Comparison of ENCODE assay signal across 21 cellular contexts in genomic region chr3:194817592-194818325, GRCh38.
DNase-seq lines count a peak whose midpoint lies in the region; ATAC-seq, FAIRE-seq and TF ChIP-seq lines count a peak whose summit lies in the region.
"Had no signal": no experiment of that assay in that cellular context is flagged by ENCODE, and none has a peak within 500 bp of the region (broad histone marks: within the 10 kb centered on the region; RNA-seq: fewer than 3 reads in every experiment).

No MANE protein-coding gene starts in this region.

- no peak for TF ChIP-seq EP300 in K562 (IDR thresholded peaks at IDR 0.05; ENCODE audit: low read length)

- intact Hi-C loops in K562 (cut with micrococcal nuclease), result no loop called here

- peak; percentile 44; the same call in 2 of the 3 replicates for ATAC-seq in K562
- ATAC-seq in stimulated activated effector memory CD8-positive, alpha-beta T cell treated with anti-CD3 and anti-CD28 coated beads, Interleukin-12 subunit alpha, Interleukin-12 subunit beta, amount 100 ng/mL, for 72 hours, result peak; percentile 31
- ATAC-seq: Right ventricle myocardium inferior had no signal

- no peak overlapping the region for H3K4me3 ChIP-seq in K562
- H3K4me3 ChIP-seq: SJSA1 had no signal

- DNase-seq in DMS 273 (lab: John Stamatoyannopoulos, UW; ENCODE audit: unreplicated experiment) (peak; percentile 31), DMS 273 treated with DMSO at 0.1 percent for 48 hours (lab: John Stamatoyannopoulos, UW) (no peak), NCI-H2171 (lab: John Stamatoyannopoulos, UW) (peak; percentile 21), K562 (ENCODE audit: extremely low read depth in 1 of 4, low spot score in 3 of 4) (no peak), urothelium cell line (ENCODE audit: low spot score) (no peak), T-helper 9 cell (no peak), GF-D8 (lab: John Stamatoyannopoulos, UW) (no peak)
- DNase-seq in stimulated activated effector memory CD8-positive, alpha-beta T cell treated with anti-CD3 and anti-CD28 coated beads, Interleukin-12 subunit alpha, Interleukin-12 subunit beta, amount 100 ng/mL, for 72 hours (ENCODE audit: low spot score in 2 of 2), result no peak
- DNase-seq: DMS79, HCEC 1CT, Kasumi-1, NCI-H1417 treated with DMSO at 0.1 percent for 48 hours, NCI-H187 treated with DMSO at 0.1 percent for 48 hours, NCI-H2107, NCI-H345, OCI-M1 had no signal

- CTCF ChIA-PET in K562 (lab: Yijun Ruan, JAX; ENCODE audit: low intra/inter-chr PET ratio), result no interaction called here

- 0% methylated on average over 10 of the region's 10 CpGs for WGBS in K562 (ENCODE audit: insufficient coverage, low coverage, missing lambda C conversion rate)

- H3K36me3 Mint-ChIP-seq in stimulated activated effector memory CD8-positive, alpha-beta T cell treated with anti-CD3 and anti-CD28 coated beads, Interleukin-12 subunit alpha, Interleukin-12 subunit beta, amount 100 ng/mL, for 72 hours, result no peaks in the 10 kb centered on the region
- H3K36me3 Mint-ChIP-seq: CD14-positive monocyte had no signal

- H3K9ac ChIP-seq in K562 (ENCODE audit: insufficient read depth in 1 of 2, low read depth in 2 of 2, low read length in 2 of 2), result no peak overlapping the region

- FAIRE-seq in K562 (lab: Jason Lieb, UNC) (no peak), urothelium cell line (lab: Jason Lieb, UNC) (no peak)
- FAIRE-seq: D721Med had no signal

- H3K27ac ChIP-seq in K562 (ENCODE audit: extremely low read depth, low read depth, low read length), result no peak overlapping the region
- H3K27ac ChIP-seq: 22Rv1, SJSA1 had no signal

- no peaks in the 10 kb centered on the region for H4K20me1 ChIP-seq in K562 (replicated peaks; ENCODE audit: control insufficient read depth, insufficient read depth, low read length)

- no peaks in the 10 kb centered on the region for H3K4me1 Mint-ChIP-seq in stimulated activated effector memory CD8-positive, alpha-beta T cell treated with anti-CD3 and anti-CD28 coated beads, Interleukin-12 subunit alpha, Interleukin-12 subunit beta, amount 100 ng/mL, for 72 hours

- no peaks in the 10 kb centered on the region for H3K4me1 ChIP-seq in K562 (replicated peaks in 1 of 2; ENCODE audit: control insufficient read depth in 2 of 2, insufficient read depth in 2 of 2, low read length in 2 of 2)
- H3K4me1 ChIP-seq: SJSA1 had no signal

- no peaks in the 10 kb centered on the region for H3K9me3 Mint-ChIP-seq in stimulated activated effector memory CD8-positive, alpha-beta T cell treated with anti-CD3 and anti-CD28 coated beads, Interleukin-12 subunit alpha, Interleukin-12 subunit beta, amount 100 ng/mL, for 72 hours
- H3K9me3 Mint-ChIP-seq: CD14-positive monocyte had no signal

- no peaks in the 10 kb centered on the region for H3K79me2 ChIP-seq in K562 (ENCODE audit: control insufficient read depth, insufficient read depth, low read length)

- no peaks in the 10 kb centered on the region for H3K9me1 ChIP-seq in K562 (ENCODE audit: control insufficient read depth, insufficient read depth, low read length)

- no peak overlapping the region for H3K4me2 ChIP-seq in K562 (ENCODE audit: insufficient read depth, low read length)

- H3K27me3 ChIP-seq in K562 (ENCODE audit: control insufficient read depth in 2 of 2, insufficient read depth in 2 of 2, low read length in 2 of 2), result peaks cover 25 to 71% of the 10 kb centered on the region in 2 experiments
- H3K27me3 ChIP-seq: SJSA1 had no signal

- no peak overlapping the region for H2AFZ ChIP-seq in K562 (ENCODE audit: low read depth, low read length)

- no peak overlapping the region for H3K27ac Mint-ChIP-seq in stimulated activated effector memory CD8-positive, alpha-beta T cell treated with anti-CD3 and anti-CD28 coated beads, Interleukin-12 subunit alpha, Interleukin-12 subunit beta, amount 100 ng/mL, for 72 hours
- H3K27ac Mint-ChIP-seq: CD14-positive monocyte had no signal

- no peaks in the 10 kb centered on the region for H3K36me3 ChIP-seq in K562 (ENCODE audit: control insufficient read depth, insufficient read depth, low read length)
- H3K36me3 ChIP-seq: SJSA1 had no signal

- H3K9me3 ChIP-seq in K562 (replicated peaks; ENCODE audit: control insufficient read depth, insufficient read depth, low read depth, low read length), result no peaks in the 10 kb centered on the region
- H3K9me3 ChIP-seq: SJSA1 had no signal

- TF ChIP-seq CTCF in K562 (IDR thresholded peaks at IDR 0.05 in 2 of 3, conservative IDR thresholded peaks at IDR 0.05 in 1 of 3; ENCODE audit: insufficient read depth in 2 of 3, low read depth in 1 of 3, low read length in 3 of 3), result no peak

- POLR2A ChIA-PET in K562 (lab: Yijun Ruan, JAX), result interaction anchor here (0.5 kb wide), 1 partner anchor 14 kb away, joined by 3 read pairs; no protein-coding TSS in a partner anchor

- TF ChIP-seq POLR2A in K562 (conservative IDR thresholded peaks at IDR 0.05), result no peak

- in situ Hi-C loops in K562 (cut with MboI), result no loop called here

- H3K4me3 Mint-ChIP-seq in stimulated activated effector memory CD8-positive, alpha-beta T cell treated with anti-CD3 and anti-CD28 coated beads, Interleukin-12 subunit alpha, Interleukin-12 subunit beta, amount 100 ng/mL, for 72 hours, result no peak overlapping the region
- H3K4me3 Mint-ChIP-seq: CD14-positive monocyte had no signal

- no peak for TF ChIP-seq RAD21 in K562 (CRISPR knock-in tag; conservative IDR thresholded peaks at IDR 0.05 in 1 of 2, IDR thresholded peaks at IDR 0.05 in 1 of 2)

- no TSS peak for BruUV-seq in K562 (replicated peaks; lab: Mats Ljungman, UMichigan)

TF ChIP-seq in K562, 482 proteins besides CTCF, POLR2A, EP300 and RAD21:
- TF ChIP-seq ZNF764 (CRISPR knock-in tag; IDR thresholded peaks at IDR 0.05; ENCODE audit: low read depth) (no peak), TSHZ1 (CRISPR knock-in tag; IDR thresholded peaks at IDR 0.05) (no peak), CHAMP1 (IDR thresholded peaks at IDR 0.05) (no peak), RFX1 (IDR thresholded peaks at IDR 0.05) (no peak), ELF1 (tag; IDR thresholded peaks at IDR 0.05) (no peak), ZNF146 (CRISPR knock-in tag; IDR thresholded peaks at IDR 0.05; ENCODE audit: unreplicated experiment) (no peak), ZNF639 (CRISPR knock-in tag; conservative IDR thresholded peaks at IDR 0.05 in 1 of 2, IDR thresholded peaks at IDR 0.05 in 1 of 2) (no peak)

Comparison
In these comparisons a context has a peak if more than half of its experiments do, and no peak if none do; other contexts are left out.
1. DNase-seq: peak in DMS 273 (single experiment) and NCI-H2171 (single experiment); none in DMS 273 treated with DMSO at 0.1 percent for 48 hours (single experiment), K562 (0 of 4), stimulated activated effector memory CD8-positive, alpha-beta T cell treated with anti-CD3 and anti-CD28 coated beads, Interleukin-12 subunit alpha, Interleukin-12 subunit beta, amount 100 ng/mL, for 72 hours (0 of 2), urothelium cell line (single experiment), T-helper 9 cell (single experiment) and GF-D8 (single experiment).